ENCODE assay signal across 12 cellular contexts in the genomic region with DNA sequence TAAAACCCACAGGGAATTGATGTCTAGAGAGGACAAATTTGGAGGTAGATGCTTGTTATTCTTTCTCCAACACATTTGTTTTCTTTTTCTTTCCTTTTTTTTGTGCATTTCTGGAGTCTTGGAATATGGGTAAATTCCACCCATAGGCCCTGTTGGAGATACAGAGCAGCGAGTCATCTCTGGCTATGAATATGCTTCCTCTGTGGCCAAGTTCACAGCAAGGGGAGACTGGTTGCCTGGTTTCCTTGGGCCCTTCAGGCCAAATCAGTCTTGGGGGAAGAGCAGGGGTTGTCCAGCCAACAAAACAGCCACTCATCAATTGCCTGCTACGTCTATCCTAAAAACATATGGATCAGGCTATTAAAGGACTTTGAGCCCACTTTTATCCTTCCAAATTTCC. TPM values are rescaled to one million over a fixed set of nuclear protein-coding genes. Genes with fewer than 3 reads are reported as not detected.
DNase-seq lines count a peak whose midpoint lies in the region; ATAC-seq and TF ChIP-seq lines count a peak whose summit lies in the region.
"Had no signal": no experiment of that assay in that cellular context is flagged by ENCODE, and none has a peak within 500 bp of the region (broad histone marks: within the 10 kb centered on the region; RNA-seq: fewer than 3 reads in every experiment).

No MANE protein-coding gene starts in this region.

- ATAC-seq in HG02610 (IDR thresholded peaks at IDR 0.05; ENCODE audit: unreplicated experiment) = peak; percentile 37
- ATAC-seq in memory B cell (ENCODE audit: low read depth) = no peak
- ATAC-seq in WTC11 = no peak
- no peak for ATAC-seq in GM19467 (IDR thresholded peaks at IDR 0.05; ENCODE audit: unreplicated experiment)
- ATAC-seq: mucosa of descending colon had no signal

- CTCF ChIA-PET in WTC11 (lab: Charles Lee) = no interaction called here

- H3K4me3 Mint-ChIP-seq in CD14-positive monocyte = peak overlapping the region in 1 of 2 donors; percentile 20
- no peak overlapping the region for H3K4me3 Mint-ChIP-seq in memory B cell
- no peak overlapping the region for H3K4me3 Mint-ChIP-seq in WTC11

- DNase-seq in CD14-positive monocyte (ENCODE audit: low spot score) (no peak), amniotic epithelial cell (ENCODE audit: low read depth) (peak; percentile 44), memory B cell (ENCODE audit: low spot score in 2 of 2) (no peak), NCI-H146 (lab: John Stamatoyannopoulos, UW) (no peak), WTC11 (ENCODE audit: low spot score) (no peak), DMS 273 treated with DMSO at 0.1 percent for 48 hours (lab: John Stamatoyannopoulos, UW) (no peak)
- DNase-seq: mucosa of descending colon, NCI-H1436 treated with DMSO at 0.1 percent for 48 hours, retina, transverse colon had no signal

- H3K27ac Mint-ChIP-seq in CD14-positive monocyte (peak overlapping the region in 4 of 7 donors; percentile 11 to 76 (median 56)), memory B cell (peak overlapping the region; percentile 99), WTC11 (no peak overlapping the region)

- peaks cover 55 to 56% of the 10 kb centered on the region in 2 donors for H3K36me3 Mint-ChIP-seq in CD14-positive monocyte
- H3K36me3 Mint-ChIP-seq in memory B cell = peaks cover 43% of the 10 kb centered on the region
- H3K36me3 Mint-ChIP-seq in WTC11 = no peaks in the 10 kb centered on the region

- H3K4me1 Mint-ChIP-seq in CD14-positive monocyte (peaks cover 53% of the 10 kb centered on the region), memory B cell (peaks cover 44% of the 10 kb centered on the region), WTC11 (peaks cover 10% of the 10 kb centered on the region)

- POLR2A ChIA-PET in WTC11 (lab: Charles Lee) = no interaction called here

- H3K27me3 Mint-ChIP-seq in CD14-positive monocyte (ENCODE audit: low read depth in 3 of 3) (peaks cover 0 to 2% (median 0%) of the 10 kb centered on the region in 3 donors), memory B cell (no peaks in the 10 kb centered on the region), WTC11 (ENCODE audit: low read depth) (no peaks in the 10 kb centered on the region)

- H3K9me3 Mint-ChIP-seq in CD14-positive monocyte (peaks cover 0 to 3% (median 0%) of the 10 kb centered on the region in 7 donors), memory B cell (peaks cover 1% of the 10 kb centered on the region), WTC11 (no peaks in the 10 kb centered on the region)

- intact Hi-C loops in CD14-positive monocyte (cut with micrococcal nuclease) = no loop called here

- TF ChIP-seq CTCF in CD14-positive monocyte (IDR thresholded peaks at IDR 0.05) = no peak
- TF ChIP-seq CTCF in WTC11 (IDR thresholded peaks at IDR 0.05) = no peak

TF ChIP-seq in WTC11, 78 proteins besides CTCF, POLR2A, EP300 and RAD21:
- no peak for TF ChIP-seq NR1H2 (CRISPR knock-in tag; IDR thresholded peaks at IDR 0.05)
- TF ChIP-seq, protein P1, sequence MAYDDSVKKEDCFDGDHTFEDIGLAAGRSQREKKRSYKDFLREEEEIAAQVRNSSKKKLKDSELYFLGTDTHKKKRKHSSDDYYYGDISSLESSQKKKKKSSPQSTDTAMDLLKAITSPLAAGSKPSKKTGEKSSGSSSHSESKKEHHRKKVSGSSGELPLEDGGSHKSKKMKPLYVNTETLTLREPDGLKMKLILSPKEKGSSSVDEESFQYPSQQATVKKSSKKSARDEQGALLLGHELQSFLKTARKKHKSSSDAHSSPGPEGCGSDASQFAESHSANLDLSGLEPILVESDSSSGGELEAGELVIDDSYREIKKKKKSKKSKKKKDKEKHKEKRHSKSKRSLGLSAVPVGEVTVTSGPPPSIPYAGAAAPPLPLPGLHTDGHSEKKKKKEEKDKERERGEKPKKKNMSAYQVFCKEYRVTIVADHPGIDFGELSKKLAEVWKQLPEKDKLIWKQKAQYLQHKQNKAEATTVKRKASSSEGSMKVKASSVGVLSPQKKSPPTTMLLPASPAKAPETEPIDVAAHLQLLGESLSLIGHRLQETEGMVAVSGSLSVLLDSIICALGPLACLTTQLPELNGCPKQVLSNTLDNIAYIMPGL (CRISPR knock-in tag; IDR thresholded peaks at IDR 0.05) = no peak
- TF ChIP-seq SOX15 (CRISPR knock-in tag; IDR thresholded peaks at IDR 0.05) = no peak
- TF ChIP-seq FOXJ3 (CRISPR knock-in tag; IDR thresholded peaks at IDR 0.05; ENCODE audit: borderline replicate concordance) = no peak
- TF ChIP-seq E2F5 (CRISPR knock-in tag; IDR thresholded peaks at IDR 0.05) = no peak
- TF ChIP-seq TEAD1 (CRISPR knock-in tag; IDR thresholded peaks at IDR 0.05) = no peak
- no peak for TF ChIP-seq NFE2L1 (CRISPR knock-in tag; IDR thresholded peaks at IDR 0.05)
- TF ChIP-seq GTF2I (CRISPR knock-in tag; conservative IDR thresholded peaks at IDR 0.05) = no peak
- TF ChIP-seq ELF4 (CRISPR knock-in tag; IDR thresholded peaks at IDR 0.05; ENCODE audit: low read depth) = no peak
- no peak for TF ChIP-seq FOXK1 (CRISPR knock-in tag; IDR thresholded peaks at IDR 0.05)
- TF ChIP-seq PRRX2 (CRISPR knock-in tag; IDR thresholded peaks at IDR 0.05) = no peak

RNA-seq across cellular contexts. Expression of gene SP100, which starts 27.5 kb away (rescaled TPM):
- 10 to 100 TPM; 68.1 to 97.4 TPM for polyA plus RNA-seq in CD14-positive monocyte
- total RNA-seq in WTC11 (2021) = 0.62 to 1.3 TPM (median 1.2 TPM) in 3 replicates
